In the genomic region with DNA sequence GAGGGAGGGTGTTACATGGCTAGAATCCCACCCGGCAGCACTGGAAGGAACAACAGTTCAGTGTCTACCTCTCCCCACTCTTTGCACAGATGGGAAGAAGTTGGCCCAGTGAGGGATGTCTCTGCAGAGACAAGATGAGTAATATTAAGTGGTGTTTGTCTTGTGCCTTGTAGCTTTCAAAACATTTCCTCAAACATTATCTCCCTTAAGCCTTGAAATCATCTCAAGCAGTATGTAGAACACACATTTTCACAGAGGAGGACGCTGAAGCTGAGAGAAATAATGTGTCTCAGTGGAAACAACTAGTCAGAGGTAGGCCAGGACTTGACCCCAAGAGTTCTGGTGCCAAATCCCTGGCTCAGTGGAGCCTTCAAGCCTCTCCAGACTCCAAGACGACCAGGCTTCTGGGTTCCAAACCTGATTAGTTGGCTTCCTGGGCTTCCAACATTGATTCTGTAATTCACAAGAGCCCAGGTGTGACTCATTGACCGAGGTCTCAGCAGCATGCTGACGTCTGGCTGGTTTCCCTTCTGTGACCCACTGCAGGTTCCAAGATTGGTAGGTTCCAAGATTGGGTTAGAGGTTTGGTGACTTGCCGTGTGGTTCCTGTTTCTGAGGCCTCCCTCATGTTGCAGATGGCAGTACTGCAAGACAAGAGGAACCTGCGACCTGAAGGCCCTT, we compare ENCODE assay signal across 10 cellular contexts. TPM values are rescaled to one million over a fixed set of nuclear protein-coding genes. Genes with fewer than 3 reads are reported as not detected.
DNase-seq lines count a peak whose midpoint lies in the region; ATAC-seq, FAIRE-seq and TF ChIP-seq lines count a peak whose summit lies in the region.
"Had no signal": no experiment of that assay in that cellular context is flagged by ENCODE, and none has a peak within 500 bp of the region (broad histone marks: within the 10 kb centered on the region; RNA-seq: fewer than 3 reads in every experiment).

No MANE protein-coding gene starts in this region.

- H3K4me3 ChIP-seq in PC-3 (ENCODE audit: low read length) (no peak overlapping the region), H1 (ENCODE audit: extremely low read depth in 1 of 4, insufficient read depth in 2 of 4, low read depth in 3 of 4, low read length in 4 of 4) (no peak overlapping the region), sigmoid colon (no peak overlapping the region)

- no peak overlapping the region for H2BK12ac ChIP-seq in H1 (ENCODE audit: low read depth, low read length)

- no peak overlapping the region for H3K18ac ChIP-seq in H1 (ENCODE audit: extremely low read depth, low read length)

- H3K4me2 ChIP-seq in PC-3 (ENCODE audit: low read length), result no peak overlapping the region
- H3K4me2 ChIP-seq in H1 (ENCODE audit: insufficient read depth in 1 of 2, low read depth in 2 of 2, low read length in 2 of 2), result no peak overlapping the region

- TF ChIP-seq CTCF in PC-3 (conservative IDR thresholded peaks at IDR 0.05; ENCODE audit: low read depth, low read length) (no peak), H1 (IDR thresholded peaks at IDR 0.05; ENCODE audit: control extremely low read depth in 1 of 3, insufficient read depth in 1 of 3, low read depth in 1 of 3, low read length in 3 of 3) (no peak), sigmoid colon (IDR thresholded peaks at IDR 0.05) (no peak)

- H3K9ac ChIP-seq in PC-3 (ENCODE audit: low read length) (no peak overlapping the region), H1 (replicated peaks in 1 of 4; ENCODE audit: extremely low read depth in 1 of 4, low read depth in 3 of 4, low read length in 3 of 4) (no peak overlapping the region)

- H3K23me2 ChIP-seq in H1 (ENCODE audit: low read depth, low read length), result no peaks in the 10 kb centered on the region

- H3K27me3 ChIP-seq in PC-3 (ENCODE audit: low read length) (no peaks in the 10 kb centered on the region), H1 (replicated peaks in 1 of 4; ENCODE audit: control insufficient read depth in 3 of 4, extremely low read depth in 1 of 4, insufficient read depth in 3 of 4, low read length in 3 of 4) (peaks cover 0 to 4% (median under 1%) of the 10 kb centered on the region in 4 experiments; a peak in 2 of 7 replicates), sigmoid colon (no peaks in the 10 kb centered on the region)

- peak overlapping the region; percentile 54; the same call in 1 of the 2 replicates for H4K8ac ChIP-seq in H1 (ENCODE audit: extremely low read depth, insufficient read depth, low read length)

- intact Hi-C loops in PC-3 (cut with micrococcal nuclease), result no loop called here
- intact Hi-C loops in sigmoid colon (cut with DNase I), result no loop called here

- H2BK120ac ChIP-seq in H1 (replicated peaks; ENCODE audit: low read depth, low read length), result no peak overlapping the region

- no peaks in the 10 kb centered on the region for H3K36me3 ChIP-seq in PC-3 (ENCODE audit: low read depth, low read length)
- no peaks in the 10 kb centered on the region for H3K36me3 ChIP-seq in H1 (ENCODE audit: control insufficient read depth in 2 of 4, insufficient read depth in 4 of 4, low read length in 3 of 4)
- peaks cover 0 to 16% (median 0%) of the 10 kb centered on the region in 4 donors for H3K36me3 ChIP-seq in sigmoid colon

- H2AFZ ChIP-seq in PC-3 (ENCODE audit: low read length), result no peak overlapping the region
- no peak overlapping the region for H2AFZ ChIP-seq in H1 (ENCODE audit: low read length)

- no peak for TF ChIP-seq POLR2A in H1 (IDR thresholded peaks at IDR 0.05; ENCODE audit: control extremely low read depth in 1 of 2, low read depth in 2 of 2, low read length in 2 of 2)
- TF ChIP-seq POLR2A in sigmoid colon (IDR thresholded peaks at IDR 0.05), result no peak

- no peak for ATAC-seq in PC-3
- ATAC-seq: natural killer cell treated with Interleukin-12 subunit alpha and Interleukin-12 subunit beta and Interleukin-15 and Interleukin-18, amount 100 ng/mL, for 72 hours had no signal

- H3K27ac ChIP-seq in PC-3 (ENCODE audit: low read length), result no peak overlapping the region
- no peak overlapping the region for H3K27ac ChIP-seq in H1 (ENCODE audit: low read depth, low read length)
- H3K27ac ChIP-seq in sigmoid colon, result peak overlapping the region in 3 of 4 donors; percentile 36 to 46 (median 45)

- H4K91ac ChIP-seq in H1 (replicated peaks; ENCODE audit: insufficient read length, low read length), result no peak overlapping the region

- no peaks in the 10 kb centered on the region for H4K20me1 ChIP-seq in PC-3 (ENCODE audit: low read length)
- no peaks in the 10 kb centered on the region for H4K20me1 ChIP-seq in H1 (replicated peaks in 1 of 2; ENCODE audit: control insufficient read depth in 1 of 2, insufficient read depth in 2 of 2, low read length in 2 of 2)

- peak; percentile 52 for DNase-seq in activated CD4-positive, alpha-beta T cell treated with anti-CD3 and anti-CD28 coated beads for 48 hours
- no peak for DNase-seq in activated CD4-positive, alpha-beta T cell treated with anti-CD3 and anti-CD28 coated beads for 1 hour
- DNase-seq in PC-3, result peak; percentile 56
- DNase-seq in H1 (ENCODE audit: low read depth in 1 of 2, low spot score in 2 of 2), result no peak
- DNase-seq in sigmoid colon, result no peak
- no peak for DNase-seq in globus pallidus (ENCODE audit: low spot score)
- DNase-seq in cerebellum (ENCODE audit: low spot score), result no peak
- no peak for DNase-seq in cerebellar nuclear complex (lab: John Stamatoyannopoulos, UW)
- DNase-seq: NCI-H2227 treated with DMSO at 0.1 percent for 48 hours had no signal

- BruUV-seq in PC-3 (replicated peaks; lab: Mats Ljungman, UMichigan), result no TSS peak

- 87% methylated on average over 7 of the region's 7 CpGs; no CpG with 5 or more reads in 1 of the 2 experiments for WGBS in H1 (ENCODE audit: extremely low coverage in 1 of 2, insufficient coverage in 1 of 2, insufficient read length in 1 of 2, insufficient replicate concordance in 2 of 2, low coverage in 1 of 2, low lambda C conversion rate in 2 of 2, missing lambda C conversion rate in 1 of 2), 2 experiments
- WGBS in sigmoid colon, 2 donors, result 64 to 78% methylated on average over 7 of the region's 7 CpGs

- H3K23ac ChIP-seq in H1 (ENCODE audit: insufficient read length), result no peak overlapping the region

- H3K14ac ChIP-seq in H1 (ENCODE audit: insufficient read length), result no peak overlapping the region

- H3K56ac ChIP-seq in H1 (replicated peaks; ENCODE audit: insufficient read length, low read depth, low read length), result no peak overlapping the region

- no peaks in the 10 kb centered on the region for H3F3A ChIP-seq in PC-3 (ENCODE audit: low read length, unreplicated experiment)

- H4K5ac ChIP-seq in H1 (ENCODE audit: insufficient read length, low read depth, low read length), result no peak overlapping the region

- no peak overlapping the region for H3K4ac ChIP-seq in H1 (replicated peaks; ENCODE audit: insufficient read length, low read depth, low read length)

- TF ChIP-seq EP300 in H1 (IDR thresholded peaks at IDR 0.05; ENCODE audit: borderline replicate concordance in 1 of 2, low read depth in 2 of 2, low read length in 2 of 2), result no peak
- TF ChIP-seq EP300 in sigmoid colon (IDR thresholded peaks at IDR 0.05), result no peak

- FAIRE-seq in H1 (lab: Jason Lieb, UNC), result no peak

- H2AK5ac ChIP-seq in H1 (ENCODE audit: low read depth, low read length), result no peak overlapping the region

- H2BK5ac ChIP-seq in H1 (ENCODE audit: low read depth, low read length), result no peak overlapping the region

- no peaks in the 10 kb centered on the region for H3K9me2 ChIP-seq in PC-3 (replicated peaks; ENCODE audit: low read length)

- peak overlapping the region; percentile 35; the same call in 1 of the 2 replicates for H2BK20ac ChIP-seq in H1 (ENCODE audit: low read length)

- H3K9me3 ChIP-seq in PC-3 (ENCODE audit: low read length) (no peaks in the 10 kb centered on the region), H1 (ENCODE audit: insufficient read depth in 2 of 2, low read depth in 1 of 2, low read length in 1 of 2) (no peaks in the 10 kb centered on the region), sigmoid colon (no peaks in the 10 kb centered on the region)

- no peaks in the 10 kb centered on the region for H3K79me1 ChIP-seq in H1 (ENCODE audit: low read depth, low read length)

- H3K4me1 ChIP-seq in PC-3 (ENCODE audit: insufficient read depth, low read length) (no peaks in the 10 kb centered on the region), H1 (replicated peaks in 1 of 4; ENCODE audit: control insufficient read depth in 3 of 4, insufficient read depth in 4 of 4, low read length in 3 of 4) (no peaks in the 10 kb centered on the region; a peak in 1 of 7 replicates), sigmoid colon (peaks cover 0 to 8% (median 2%) of the 10 kb centered on the region in 4 donors)

- TF ChIP-seq RAD21 in H1 (IDR thresholded peaks at IDR 0.05 in 1 of 2, conservative IDR thresholded peaks at IDR 0.05 in 1 of 2; ENCODE audit: low read depth in 2 of 2, low read length in 2 of 2), result no peak; a peak in 1 of 4 replicates

- POLR2A ChIA-PET in PC-3 (lab: Charles Lee; ENCODE audit: unreplicated experiment), result no interaction called here
- POLR2A ChIA-PET in H1 (lab: Charles Lee; ENCODE audit: partially characterized antibody), result no interaction called here

- no peaks in the 10 kb centered on the region for H3K79me2 ChIP-seq in PC-3 (ENCODE audit: low read length)
- H3K79me2 ChIP-seq in H1 (ENCODE audit: control insufficient read depth in 1 of 2, insufficient read depth in 2 of 2, low read length in 2 of 2), result no peaks in the 10 kb centered on the region

- CTCF ChIA-PET in PC-3 (lab: Charles Lee), result no interaction called here
- CTCF ChIA-PET in H1 (lab: Charles Lee; ENCODE audit: partially characterized antibody), result interaction anchor here (0.8 to 2.7 kb wide), 6 partner anchors 11 to 348 kb away, joined by 3 to 9 read pairs (median 4); a partner anchor contains a TSS

- no peak overlapping the region; the same call in 1 of the 2 replicates for H2BK15ac ChIP-seq in H1 (ENCODE audit: low read length)

RNA-seq across cellular contexts. Expression of a gene that starts 7.4 kb away (rescaled TPM):
- total RNA-seq in PC-3 (2014; rRNA removed) (0.18 and 1.0 TPM in 2 replicates), sigmoid colon (1 to 10 TPM; 3.8 to 8.6 (median 7.8) TPM), cerebellum (16.9 TPM)
- 2.2 and 2.3 TPM in 2 replicates for total RNA-seq in H1 (2021; fragmentation: NEBNext Ultra II Directional; extraction: Animal tissue kit (Norgen Biotek cat#: 25700))
- polyA plus RNA-seq in H1 (2011; rRNA removed) (1.1 and 1.7 TPM in 2 replicates), sigmoid colon (1 to 10 TPM in 1 of 3 donors, under 1 TPM in 2; 0.60 to 7.2 (median 0.92) TPM)
- polyA plus RNA-seq in H1 (2011; cell fraction: cytosol; rRNA removed), result 1.7 TPM
- polyA plus RNA-seq in H1 (2011; cell fraction: nucleus; rRNA removed), result 8.6 TPM
- 1.4 to 3.8 TPM (median 2.5 TPM) in 4 replicates for polyA plus RNA-seq in H1 (2012, experiment 1 of 2)
- 0.79 TPM for polyA plus RNA-seq in H1 (2012, experiment 2 of 2)
- 0.85 TPM for polyA plus RNA-seq in H1 (2013, experiment 1 of 2)
- 0.90 TPM for polyA plus RNA-seq in H1 (2013, experiment 2 of 2)
- 0.68 and 0.98 TPM in 2 replicates for polyA minus RNA-seq in H1 (2011; rRNA and poly(A)+ RNA removed)
- 4.6 TPM for polyA minus RNA-seq in H1 (2011; cell fraction: cytosol; rRNA and poly(A)+ RNA removed)
- polyA minus RNA-seq in H1 (2011; cell fraction: nucleus; rRNA and poly(A)+ RNA removed), result 1.6 TPM

RNA-seq across cellular contexts. Expression of a gene that starts 31.5 kb away (rescaled TPM):
- total RNA-seq in PC-3 (2014; rRNA removed) (not detected in 2 replicates), sigmoid colon (100 to 1,000 TPM; 189 to 324 (median 195) TPM), cerebellum (2.7 TPM)
- 3.6 and 3.8 TPM in 2 replicates for total RNA-seq in H1 (2021; fragmentation: NEBNext Ultra II Directional; extraction: Animal tissue kit (Norgen Biotek cat#: 25700))
- polyA plus RNA-seq in H1 (2011; rRNA removed) (3.1 and 8.1 TPM in 2 replicates), sigmoid colon (10 to 100 TPM in 2 of 3 donors, 1 to 10 TPM in 1; 9.9 to 52.2 (median 42.0) TPM)
- polyA plus RNA-seq in H1 (2011; cell fraction: cytosol; rRNA removed), result 3.4 TPM
- polyA plus RNA-seq in H1 (2011; cell fraction: nucleus; rRNA removed), result 9.6 TPM
- polyA plus RNA-seq in H1 (2012, experiment 1 of 2), result 3.4 to 5.8 TPM (median 4.6 TPM) in 4 replicates
- polyA plus RNA-seq in H1 (2012, experiment 2 of 2), result 5.5 TPM
- polyA plus RNA-seq in H1 (2013, experiment 1 of 2), result 6.5 TPM
- 8.6 TPM for polyA plus RNA-seq in H1 (2013, experiment 2 of 2)
- polyA minus RNA-seq in H1 (2011; rRNA and poly(A)+ RNA removed), result 1.9 and 4.1 TPM in 2 replicates
- 3.8 TPM for polyA minus RNA-seq in H1 (2011; cell fraction: cytosol; rRNA and poly(A)+ RNA removed)
- polyA minus RNA-seq in H1 (2011; cell fraction: nucleus; rRNA and poly(A)+ RNA removed), result 2.5 TPM
- total RNA-seq: natural killer cell treated with Interleukin-12 subunit alpha and Interleukin-12 subunit beta and Interleukin-15 and Interleukin-18, amount 100 ng/mL, for 72 hours had no signal

RNA-seq across cellular contexts. Expression of a gene that starts 40.2 kb away (rescaled TPM):
- 9.8 and 18.5 TPM in 2 replicates for total RNA-seq in PC-3 (2014; rRNA removed)
- total RNA-seq in H1 (2021; fragmentation: NEBNext Ultra II Directional; extraction: Animal tissue kit (Norgen Biotek cat#: 25700)), result 28.1 and 33.8 TPM in 2 replicates
- polyA plus RNA-seq in H1 (2011; rRNA removed), result 15.2 and 31.3 TPM in 2 replicates
- 14.1 TPM for polyA plus RNA-seq in H1 (2011; cell fraction: cytosol; rRNA removed)
- 49.4 TPM for polyA plus RNA-seq in H1 (2011; cell fraction: nucleus; rRNA removed)
- 20.3 to 30.7 TPM (median 27.8 TPM) in 4 replicates for polyA plus RNA-seq in H1 (2012, experiment 1 of 2)
- 32.4 TPM for polyA plus RNA-seq in H1 (2012, experiment 2 of 2)
- polyA plus RNA-seq in H1 (2013, experiment 1 of 2), result 23.0 TPM
- polyA plus RNA-seq in H1 (2013, experiment 2 of 2), result 21.6 TPM
- polyA minus RNA-seq in H1 (2011; rRNA and poly(A)+ RNA removed), result 51.2 and 56.3 TPM in 2 replicates
- 21.0 TPM for polyA minus RNA-seq in H1 (2011; cell fraction: cytosol; rRNA and poly(A)+ RNA removed)
- polyA minus RNA-seq in H1 (2011; cell fraction: nucleus; rRNA and poly(A)+ RNA removed), result 57.7 TPM
- total RNA-seq in sigmoid colon, result 10 to 100 TPM; 22.4 to 45.7 (median 29.5) TPM
- 10 to 100 TPM; 18.3 to 35.9 (median 22.8) TPM for polyA plus RNA-seq in sigmoid colon
- 19.2 TPM for total RNA-seq in cerebellum

RNA-seq across cellular contexts. Expression of a gene that starts 55.9 kb away (rescaled TPM):
- 42.8 and 48.0 TPM in 2 replicates for total RNA-seq in PC-3 (2014; rRNA removed)
- 24.6 and 25.4 TPM in 2 replicates for total RNA-seq in H1 (2021; fragmentation: NEBNext Ultra II Directional; extraction: Animal tissue kit (Norgen Biotek cat#: 25700))
- 65.7 and 74.8 TPM in 2 replicates for polyA plus RNA-seq in H1 (2011; rRNA removed)
- polyA plus RNA-seq in H1 (2011; cell fraction: cytosol; rRNA removed), result 69.9 TPM
- 99.2 TPM for polyA plus RNA-seq in H1 (2011; cell fraction: nucleus; rRNA removed)
- polyA plus RNA-seq in H1 (2012, experiment 1 of 2), result 26.4 to 39.5 TPM (median 32.7 TPM) in 4 replicates
- 41.1 TPM for polyA plus RNA-seq in H1 (2012, experiment 2 of 2)
- 27.1 TPM for polyA plus RNA-seq in H1 (2013, experiment 1 of 2)
- 26.2 TPM for polyA plus RNA-seq in H1 (2013, experiment 2 of 2)
- polyA minus RNA-seq in H1 (2011; rRNA and poly(A)+ RNA removed), result 28.7 and 41.3 TPM in 2 replicates
- 35.0 TPM for polyA minus RNA-seq in H1 (2011; cell fraction: cytosol; rRNA and poly(A)+ RNA removed)
- 35.7 TPM for polyA minus RNA-seq in H1 (2011; cell fraction: nucleus; rRNA and poly(A)+ RNA removed)
- 10 to 100 TPM; 15.2 to 22.4 (median 16.0) TPM for total RNA-seq in sigmoid colon
- polyA plus RNA-seq in sigmoid colon, result 10 to 100 TPM in 1 of 3 donors, 1 to 10 TPM in 2; 6.6 to 12.1 (median 6.9) TPM
- total RNA-seq in cerebellum, result 13.8 TPM

Comparison
In these comparisons a context has a peak if more than half of its experiments do, and no peak if none do; other contexts are left out.
1. DNase-seq: peak in activated CD4-positive, alpha-beta T cell treated with anti-CD3 and anti-CD28 coated beads for 48 hours (single experiment) and PC-3 (single experiment); none in activated CD4-positive, alpha-beta T cell treated with anti-CD3 and anti-CD28 coated beads for 1 hour (single experiment), H1 (0 of 2), sigmoid colon (single experiment), globus pallidus (single experiment), cerebellum (single experiment) and cerebellar nuclear complex (0 of 2).
2. H3K27ac ChIP-seq: peak in sigmoid colon (3 of 4); none in PC-3 (single experiment) and H1 (single experiment).
3. RNA of a gene that starts 31.5 kb away (total RNA-seq): 189 to 324 TPM in sigmoid colon; 3.6 to 3.8 TPM in H1, 2.7 TPM in cerebellum (single experiment) and not detected in PC-3; every median in the first group is over 10 times any median in the second.